ENCODE assay signal across 26 cellular contexts in genomic region chr20:63932606-63933160, GRCh38.
"Had no signal": no experiment of that assay in that cellular context is flagged by ENCODE, and none has a peak within 500 bp of the region (broad histone marks: within the 10 kb centered on the region; RNA-seq: fewer than 3 reads in every experiment).

No MANE protein-coding gene starts in this region.

- H3K4me1 ChIP-seq: gastroesophageal sphincter, left lung, pancreas, prostate gland, thyroid gland, upper lobe of right lung had no signal

- H3K9me3 ChIP-seq: gastroesophageal sphincter, left lung, mucosa of descending colon, pancreas, prostate gland, stomach, thyroid gland, upper lobe of right lung had no signal

- FAIRE-seq: bronchial epithelial cell, colon, pancreas had no signal

- H3K4me3 ChIP-seq: gastroesophageal sphincter, left lung, lung, mucosa of descending colon, pancreas, prostate gland, smooth muscle cell, stomach, thyroid gland, upper lobe of right lung had no signal

- H3K27me3 Mint-ChIP-seq: stimulated activated naive B cell treated with anti-CD40 and anti-IgM and Interleukin-4, amounts not matched to agents 10 μg/mL and 1 μg/mL and 100 μg/mL, for 72 hours; T-cell had no signal

- H3K27me3 ChIP-seq: gastroesophageal sphincter, left lung, pancreas, stomach, thyroid gland, upper lobe of right lung had no signal

- DNase-seq: activated CD4-positive, alpha-beta T cell treated with anti-CD3 and anti-CD28 coated beads for 4 hours; activated CD4-positive, alpha-beta T cell treated with anti-CD3 and anti-CD28 coated beads, Interleukin-2, amount 50 U/mL, for 4 hours; activated naive CD4-positive, alpha-beta T cell; activated T-cell treated with anti-CD3 and anti-CD28 coated beads for 4 hours; activated T-cell treated with anti-CD3 and anti-CD28 coated beads, Interleukin-2, amount 50 U/mL, for 72 hours; effector CD8-positive, alpha-beta T cell; hypothalamus; left lung; mucosa of descending colon; pancreas; stimulated activated CD4-positive, alpha-beta T cell treated with anti-CD3 and anti-CD28 coated beads, Interleukin-1b, Interleukin-23, amount 100 ng/mL, for 48 hours; stimulated activated CD4-positive, alpha-beta T cell treated with anti-CD3 and anti-CD28 coated beads, Interleukin-4, amount 100 ng/mL, for 4 hours; stimulated activated CD8-positive, alpha-beta memory T cell treated with anti-CD3 and anti-CD28 coated beads, Interleukin-4, amount 100 ng/mL, for 48 hours; stimulated activated naive B cell treated with anti-CD40 and anti-IgM and Interleukin-4, amounts not matched to agents 10 μg/mL and 1 μg/mL and 100 μg/mL, for 72 hours; stomach; T-cell; thyroid gland; upper lobe of right lung had no signal

- H3K4me2 ChIP-seq: smooth muscle cell had no signal

- H3K27ac Mint-ChIP-seq: activated T-cell treated with anti-CD3 and anti-CD28 coated beads, Interleukin-2, amount 50 U/mL, for 72 hours; nephron; stimulated activated naive B cell treated with anti-CD40 and anti-IgM and Interleukin-4, amounts not matched to agents 10 μg/mL and 1 μg/mL and 100 μg/mL, for 72 hours; T-cell; T-helper 2 cell treated with Interferon-gamma antibody and Interleukin-4, amounts not matched to agents 5 μg/mL and 100 μg/mL, for 36 hours had no signal

- H3K27ac ChIP-seq: gastroesophageal sphincter, left lung, pancreas, prostate gland, thyroid gland, upper lobe of right lung had no signal

- H3K4me3 Mint-ChIP-seq: activated T-cell treated with anti-CD3 and anti-CD28 coated beads, Interleukin-2, amount 50 U/mL, for 72 hours; nephron; stimulated activated naive B cell treated with anti-CD40 and anti-IgM and Interleukin-4, amounts not matched to agents 10 μg/mL and 1 μg/mL and 100 μg/mL, for 72 hours; T-cell; T-helper 2 cell treated with Interferon-gamma antibody and Interleukin-4, amounts not matched to agents 5 μg/mL and 100 μg/mL, for 36 hours had no signal

- ATAC-seq: activated T-cell treated with anti-CD3 and anti-CD28 coated beads, Interleukin-2, amount 50 U/mL, for 72 hours; gastroesophageal sphincter; left lung; mucosa of descending colon; stimulated activated naive B cell treated with anti-CD40 and anti-IgM and Interleukin-4, amounts not matched to agents 10 μg/mL and 1 μg/mL and 100 μg/mL, for 72 hours; T-cell; upper lobe of right lung had no signal
